19 cellular contexts compared by ENCODE assay signal in the genomic region with DNA sequence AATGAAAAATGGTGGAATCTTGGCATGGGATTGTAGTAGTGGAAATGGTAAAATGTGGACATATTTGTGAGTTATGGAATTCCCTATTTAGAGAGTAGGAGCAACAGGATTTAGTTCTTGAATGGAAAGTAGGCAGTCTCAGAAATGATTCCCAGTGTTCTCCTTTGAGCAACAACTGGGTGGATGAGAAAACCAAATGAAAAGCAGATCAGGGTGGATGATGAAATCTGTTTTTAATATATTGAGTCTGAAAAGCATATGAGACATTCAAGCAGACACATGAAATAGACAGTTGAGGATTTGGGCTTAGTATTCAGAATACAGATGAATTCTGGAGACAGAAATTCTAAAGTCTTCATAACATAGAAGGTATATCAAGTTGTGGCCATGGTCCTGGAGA.
DNase-seq lines count a peak whose midpoint lies in the region; ATAC-seq and TF ChIP-seq lines count a peak whose summit lies in the region.
"Had no signal": no experiment of that assay in that cellular context is flagged by ENCODE, and none has a peak within 500 bp of the region (broad histone marks: within the 10 kb centered on the region; RNA-seq: fewer than 3 reads in every experiment).

No MANE protein-coding gene starts in this region.

- H3K4me1 Mint-ChIP-seq in CD4-positive, alpha-beta memory T cell = peaks cover 0 to 2% (median under 1%) of the 10 kb centered on the region in 4 donors

- no peak overlapping the region for H3K27ac Mint-ChIP-seq in CD4-positive, alpha-beta memory T cell
- H3K27ac Mint-ChIP-seq: HFFc6 had no signal

- DNase-seq in SK-N-SH (no peak), esophagus muscularis mucosa (ENCODE audit: extremely low spot score) (no peak), sciatic nerve (ENCODE audit: low spot score) (no peak), heart right ventricle (no peak), NCI-H2227 (lab: John Stamatoyannopoulos, UW; ENCODE audit: unreplicated experiment) (no peak), SW 1271 (lab: John Stamatoyannopoulos, UW) (no peak)
- DNase-seq in CD4-positive, alpha-beta memory T cell = no peak
- DNase-seq: DMS79 treated with DMSO at 0.1 percent for 48 hours, HFFc6, NCI-H1048, NCI-H146, NCI-H2227 treated with DMSO at 0.1 percent for 48 hours, NCI-H524, Right ventricle myocardium superior had no signal

- H3K27me3 Mint-ChIP-seq in CD4-positive, alpha-beta memory T cell = no peaks in the 10 kb centered on the region

- H3K4me3 ChIP-seq in SK-N-SH (ENCODE audit: low read depth in 2 of 2, low read length in 1 of 2) (no peak overlapping the region), esophagus muscularis mucosa (no peak overlapping the region), heart right ventricle (no peak overlapping the region)
- H3K4me3 ChIP-seq in CD4-positive, alpha-beta memory T cell (ENCODE audit: low read length in 2 of 2) = no peak overlapping the region
- H3K4me3 ChIP-seq: BLaER1 treated with 17β-estradiol and CSF1 and Interleukin-3, amounts not matched to agents 10 nM and 100 nM; GM12878 had no signal

- no peak overlapping the region for H2AFZ ChIP-seq in SK-N-SH (ENCODE audit: low read depth)

- no peak for TF ChIP-seq POLR2A in esophagus muscularis mucosa (IDR thresholded peaks at IDR 0.05; ENCODE audit: low read depth)

- no peak for TF ChIP-seq RAD21 in SK-N-SH (IDR thresholded peaks at IDR 0.05; ENCODE audit: low read length)

- no peak overlapping the region for H3K9ac ChIP-seq in SK-N-SH
- H3K9ac ChIP-seq: KMS-11 had no signal

- H3K27me3 ChIP-seq in SK-N-SH (ENCODE audit: insufficient read depth) = no peaks in the 10 kb centered on the region
- no peaks in the 10 kb centered on the region for H3K27me3 ChIP-seq in esophagus muscularis mucosa
- H3K27me3 ChIP-seq in heart right ventricle = no peaks in the 10 kb centered on the region
- no peaks in the 10 kb centered on the region for H3K27me3 ChIP-seq in CD4-positive, alpha-beta memory T cell (ENCODE audit: insufficient read depth, low read length)
- H3K27me3 ChIP-seq: BLaER1 treated with 17β-estradiol and CSF1 and Interleukin-3, amounts not matched to agents 10 nM and 100 nM had no signal

- POLR2A ChIA-PET in SK-N-SH (lab: Yijun Ruan, JAX) = no interaction called here
- POLR2A ChIA-PET in CD4-positive, alpha-beta memory T cell (lab: Charles Lee; ENCODE audit: partially characterized antibody) = no interaction called here

- intact Hi-C loops in esophagus muscularis mucosa (cut with DNase I) = no loop called here
- intact Hi-C loops in sciatic nerve (cut with DNase I) = no loop called here
- intact Hi-C loops in heart right ventricle (cut with DNase I) = loop anchor here in 1 of 10 donors (10.0 kb wide), 1 partner anchor 340 kb away; no protein-coding TSS in a partner anchor
- intact Hi-C loops in CD4-positive, alpha-beta memory T cell (cut with micrococcal nuclease) = no loop called here

- peaks cover 0 to 12% (median 7%) of the 10 kb centered on the region in 8 donors for H3K9me3 Mint-ChIP-seq in CD4-positive, alpha-beta memory T cell

- H3K79me2 ChIP-seq in SK-N-SH (ENCODE audit: insufficient read depth) = peaks cover 31% of the 10 kb centered on the region

- no peak overlapping the region for H3K4me2 ChIP-seq in SK-N-SH
- H3K4me2 ChIP-seq: KMS-11 had no signal

- H3F3A ChIP-seq in SK-N-SH (replicated peaks; ENCODE audit: insufficient read depth) = peaks cover 26% of the 10 kb centered on the region

- peak overlapping the region in 1 of 2 experiments; percentile 17; a peak in 1 of 4 replicates for H3K27ac ChIP-seq in SK-N-SH (ENCODE audit: low read depth in 2 of 2, low read length in 1 of 2)
- H3K27ac ChIP-seq in esophagus muscularis mucosa (replicated peaks in 1 of 4) = peak overlapping the region in 3 of 4 donors; percentile 13 to 71 (median 64)
- no peak overlapping the region for H3K27ac ChIP-seq in heart right ventricle
- H3K27ac ChIP-seq in CD4-positive, alpha-beta memory T cell (ENCODE audit: low read depth, low read length) = no peak overlapping the region
- H3K27ac ChIP-seq: 22Rv1, KMS-11 had no signal

- H3K4me1 ChIP-seq in SK-N-SH (ENCODE audit: control insufficient read depth in 1 of 2, insufficient read depth in 2 of 2, low read depth in 1 of 2, low read length in 1 of 2) (no peaks in the 10 kb centered on the region; a peak in 1 of 4 replicates), esophagus muscularis mucosa (peaks cover 10 to 68% (median 55%) of the 10 kb centered on the region in 4 donors), heart right ventricle (peaks cover 0 to 28% (median 8%) of the 10 kb centered on the region in 9 donors)
- no peaks in the 10 kb centered on the region for H3K4me1 ChIP-seq in CD4-positive, alpha-beta memory T cell (ENCODE audit: insufficient read depth, low read length)

- peaks cover 23 to 32% of the 10 kb centered on the region in 2 donors for H3K36me3 Mint-ChIP-seq in CD4-positive, alpha-beta memory T cell

- TF ChIP-seq CTCF in SK-N-SH (IDR thresholded peaks at IDR 0.05) = no peak
- TF ChIP-seq CTCF in esophagus muscularis mucosa (IDR thresholded peaks at IDR 0.05) = no peak
- no peak for TF ChIP-seq CTCF in heart right ventricle (IDR thresholded peaks at IDR 0.05)

- no peak overlapping the region for H3K4me3 Mint-ChIP-seq in CD4-positive, alpha-beta memory T cell
- H3K4me3 Mint-ChIP-seq: HFFc6 had no signal

- H3K9me3 ChIP-seq in SK-N-SH (peaks cover 7% of the 10 kb centered on the region; the same call in 1 of the 2 replicates), esophagus muscularis mucosa (no peaks in the 10 kb centered on the region), heart right ventricle (peaks cover 0 to 10% (median 0%) of the 10 kb centered on the region in 11 donors)
- no peaks in the 10 kb centered on the region for H3K9me3 ChIP-seq in CD4-positive, alpha-beta memory T cell (ENCODE audit: control insufficient read depth in 1 of 2, low read length in 2 of 2)

- no peaks in the 10 kb centered on the region for H3K9me2 ChIP-seq in SK-N-SH

- TF ChIP-seq EP300 in SK-N-SH (IDR thresholded peaks at IDR 0.05; ENCODE audit: borderline replicate concordance in 1 of 2, low read depth in 1 of 2, low read length in 1 of 2) (no peak), esophagus muscularis mucosa (IDR thresholded peaks at IDR 0.05) (no peak)

- H3K36me3 ChIP-seq in SK-N-SH (replicated peaks in 1 of 2; ENCODE audit: control insufficient read depth in 1 of 2, insufficient read depth in 2 of 2, low read length in 1 of 2) (peaks cover 11 to 23% of the 10 kb centered on the region in 2 experiments), esophagus muscularis mucosa (peaks cover 13 to 15% (median 14%) of the 10 kb centered on the region in 4 donors), heart right ventricle (peaks cover 0 to 16% (median 13%) of the 10 kb centered on the region in 9 donors)
- peaks cover 9% of the 10 kb centered on the region for H3K36me3 ChIP-seq in CD4-positive, alpha-beta memory T cell (ENCODE audit: insufficient read depth, low read length)

- ATAC-seq in SK-N-SH treated with all-trans-retinoic acid at 6 μM for 48 hours (no peak), sciatic nerve (peak; percentile 54), heart right ventricle (no peak)
- ATAC-seq: GM12878 had no signal

- no peaks in the 10 kb centered on the region for H4K20me1 ChIP-seq in SK-N-SH (ENCODE audit: insufficient read depth)
- H4K20me1 ChIP-seq: BLaER1 treated with 17β-estradiol and CSF1 and Interleukin-3, amounts not matched to agents 10 nM and 100 nM had no signal

- CTCF ChIA-PET in SK-N-SH (lab: Yijun Ruan, JAX) = no interaction called here
- CTCF ChIA-PET in CD4-positive, alpha-beta memory T cell (lab: Charles Lee; ENCODE audit: partially characterized antibody) = no interaction called here

TF ChIP-seq in SK-N-SH, 30 proteins besides CTCF, POLR2A, EP300 and RAD21:
- TF ChIP-seq, protein P1, sequence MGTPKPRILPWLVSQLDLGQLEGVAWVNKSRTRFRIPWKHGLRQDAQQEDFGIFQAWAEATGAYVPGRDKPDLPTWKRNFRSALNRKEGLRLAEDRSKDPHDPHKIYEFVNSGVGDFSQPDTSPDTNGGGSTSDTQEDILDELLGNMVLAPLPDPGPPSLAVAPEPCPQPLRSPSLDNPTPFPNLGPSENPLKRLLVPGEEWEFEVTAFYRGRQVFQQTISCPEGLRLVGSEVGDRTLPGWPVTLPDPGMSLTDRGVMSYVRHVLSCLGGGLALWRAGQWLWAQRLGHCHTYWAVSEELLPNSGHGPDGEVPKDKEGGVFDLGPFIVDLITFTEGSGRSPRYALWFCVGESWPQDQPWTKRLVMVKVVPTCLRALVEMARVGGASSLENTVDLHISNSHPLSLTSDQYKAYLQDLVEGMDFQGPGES (IDR thresholded peaks at IDR 0.05; ENCODE audit: low read depth, low read length) = no peak
- TF ChIP-seq TCF12 (IDR thresholded peaks at IDR 0.05) = 0 out of 2 replicates have a peak, but pooled peaks have one; percentile 14

TF ChIP-seq in SK-N-SH treated with all-trans-retinoic acid at 6 μM for 48 hours, 23 proteins besides CTCF, POLR2A, EP300 and RAD21:
- TF ChIP-seq TOX (CRISPR knock-in tag; IDR thresholded peaks at IDR 0.05; ENCODE audit: borderline replicate concordance) = no peak
- no peak for TF ChIP-seq PPARA (CRISPR knock-in tag; IDR thresholded peaks at IDR 0.05; ENCODE audit: borderline replicate concordance)
- TF ChIP-seq ZNF70 (CRISPR knock-in tag; IDR thresholded peaks at IDR 0.05) = no peak
- TF ChIP-seq ARNTL (CRISPR knock-in tag; IDR thresholded peaks at IDR 0.05; ENCODE audit: borderline replicate concordance, low read depth) = no peak
- TF ChIP-seq CSRNP3 (CRISPR knock-in tag; IDR thresholded peaks at IDR 0.05) = no peak
- no peak for TF ChIP-seq ISL1 (CRISPR knock-in tag; IDR thresholded peaks at IDR 0.05)
TF ChIP-seq in SK-N-SH treated with all-trans-retinoic acid at 6 μM for 48 hours: peak in this region for 0.

Comparison
In these comparisons a context has a peak if more than half of its experiments do, and no peak if none do; other contexts are left out.
1. H3K27ac ChIP-seq: peak in esophagus muscularis mucosa (3 of 4); none in heart right ventricle (0 of 10) and CD4-positive, alpha-beta memory T cell (single experiment).